In genomic region chr7:38367301-38367700, GRCh38 we compare ENCODE assay signal across 10 cellular contexts.
DNase-seq lines count a peak whose midpoint lies in the region; ATAC-seq, FAIRE-seq and TF ChIP-seq lines count a peak whose summit lies in the region.
"Had no signal": no experiment of that assay in that cellular context is flagged by ENCODE, and none has a peak within 500 bp of the region (broad histone marks: within the 10 kb centered on the region; RNA-seq: fewer than 3 reads in every experiment).

No MANE protein-coding gene starts in this region.

- no peak overlapping the region for H3K4me3 Mint-ChIP-seq in glutamatergic neuron (ENCODE audit: unreplicated experiment)

- H3K4me3 ChIP-seq in ovary: no peak overlapping the region
- no peak overlapping the region for H3K4me3 ChIP-seq in left lung
- H3K4me3 ChIP-seq in pancreas: no peak overlapping the region
- H3K4me3 ChIP-seq: coronary artery had no signal

- H3K27ac ChIP-seq in ovary (no peak overlapping the region), left lung (peak overlapping the region in 1 of 2 donors; percentile 55), pancreas (no peak overlapping the region)
- H3K27ac ChIP-seq: coronary artery had no signal

- intact Hi-C loops in ovary (cut with DNase I) (no loop called here), left lung (cut with DNase I) (no loop called here), pancreas (cut with DNase I) (no loop called here)

- peaks cover 27% of the 10 kb centered on the region for H3K4me1 Mint-ChIP-seq in glutamatergic neuron (ENCODE audit: low read depth, unreplicated experiment)

- H3K27me3 ChIP-seq in ovary (no peaks in the 10 kb centered on the region), left lung (no peaks in the 10 kb centered on the region), pancreas (no peaks in the 10 kb centered on the region)

- peak overlapping the region; percentile 45 for H3K27ac Mint-ChIP-seq in glutamatergic neuron (ENCODE audit: unreplicated experiment)

- FAIRE-seq in pancreas (lab: Jason Lieb, UNC): no peak

- TF ChIP-seq EP300 in ovary (IDR thresholded peaks at IDR 0.05): no peak

- peaks cover 4% of the 10 kb centered on the region for H3K9me3 Mint-ChIP-seq in glutamatergic neuron (ENCODE audit: unreplicated experiment)

- H3K27me3 Mint-ChIP-seq in glutamatergic neuron (ENCODE audit: unreplicated experiment): peaks cover 1% of the 10 kb centered on the region

- TF ChIP-seq POLR2A in ovary (IDR thresholded peaks at IDR 0.05): no peak

- H3K9me3 ChIP-seq in ovary (no peaks in the 10 kb centered on the region), left lung (no peaks in the 10 kb centered on the region), pancreas (no peaks in the 10 kb centered on the region)

- H3K4me1 ChIP-seq in ovary (ENCODE audit: insufficient read depth) (no peaks in the 10 kb centered on the region), left lung (peaks cover 0 to 41% of the 10 kb centered on the region in 2 donors), pancreas (peaks cover 0 to 2% (median 0%) of the 10 kb centered on the region in 3 donors)

- DNase-seq in glutamatergic neuron: no peak
- DNase-seq in ovary: no peak
- DNase-seq in left lung: no peak
- no peak for DNase-seq in pancreas
- no peak for DNase-seq in NCI-H510A treated with DMSO at 0.1 percent for 48 hours (lab: John Stamatoyannopoulos, UW)
- DNase-seq: SHP77 had no signal

- no peaks in the 10 kb centered on the region for H3K36me3 ChIP-seq in ovary
- no peaks in the 10 kb centered on the region for H3K36me3 ChIP-seq in left lung
- H3K36me3 ChIP-seq in pancreas: no peaks in the 10 kb centered on the region

- ATAC-seq in GM18519 (IDR thresholded peaks at IDR 0.05; ENCODE audit: low FRiP score, unreplicated experiment): peak; percentile 47
- ATAC-seq in GM21576 (IDR thresholded peaks at IDR 0.05; ENCODE audit: unreplicated experiment): peak; percentile 49
- peak; percentile 55 for ATAC-seq in HG03571 (IDR thresholded peaks at IDR 0.05; ENCODE audit: unreplicated experiment)
- no peak for ATAC-seq in left lung
- no peak for ATAC-seq in pancreas

- H3K36me3 Mint-ChIP-seq in glutamatergic neuron (ENCODE audit: unreplicated experiment): no peaks in the 10 kb centered on the region

- TF ChIP-seq CTCF in glutamatergic neuron (IDR thresholded peaks at IDR 0.05; ENCODE audit: partially characterized antibody, unreplicated experiment) (no peak), ovary (IDR thresholded peaks at IDR 0.05) (no peak), left lung (IDR thresholded peaks at IDR 0.05) (no peak), pancreas (IDR thresholded peaks at IDR 0.05) (no peak)

Comparison
In these comparisons a context has a peak if more than half of its experiments do, and no peak if none do; other contexts are left out.
1. ATAC-seq: peak in GM18519 (single experiment), GM21576 (single experiment) and HG03571 (single experiment); none in left lung (single experiment) and pancreas (0 of 4).